Comparison of ENCODE assay signal across 1 cellular context in the genomic region with DNA sequence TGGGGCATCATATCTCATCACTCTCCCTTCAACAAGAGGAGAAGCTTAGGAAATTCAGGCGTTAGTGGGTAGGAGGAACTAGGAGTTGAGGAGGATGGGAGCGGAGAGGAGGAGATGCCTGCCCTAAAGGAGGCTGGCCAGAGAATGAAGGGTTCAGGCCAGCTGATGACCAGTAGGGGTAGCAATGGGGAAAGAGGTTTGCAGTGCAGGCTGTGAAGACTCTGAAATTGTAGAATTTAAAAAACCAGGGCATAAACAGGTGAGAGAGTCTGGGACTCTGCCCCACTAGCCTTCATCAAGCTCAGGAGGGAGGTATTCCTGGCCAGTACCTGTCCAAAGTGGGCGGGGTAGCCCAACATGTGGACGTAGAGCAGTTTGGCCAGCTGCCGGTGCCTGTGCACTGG.
TF ChIP-seq lines count a peak whose summit lies in the region.

No MANE protein-coding gene starts in this region.

TF ChIP-seq in WTC11, 78 proteins besides CTCF, POLR2A, EP300 and RAD21:
- TF ChIP-seq, protein P1, sequence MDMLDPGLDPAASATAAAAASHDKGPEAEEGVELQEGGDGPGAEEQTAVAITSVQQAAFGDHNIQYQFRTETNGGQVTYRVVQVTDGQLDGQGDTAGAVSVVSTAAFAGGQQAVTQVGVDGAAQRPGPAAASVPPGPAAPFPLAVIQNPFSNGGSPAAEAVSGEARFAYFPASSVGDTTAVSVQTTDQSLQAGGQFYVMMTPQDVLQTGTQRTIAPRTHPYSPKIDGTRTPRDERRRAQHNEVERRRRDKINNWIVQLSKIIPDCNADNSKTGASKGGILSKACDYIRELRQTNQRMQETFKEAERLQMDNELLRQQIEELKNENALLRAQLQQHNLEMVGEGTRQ (CRISPR knock-in tag; IDR thresholded peaks at IDR 0.05) = no peak
- TF ChIP-seq CREB1 (CRISPR knock-in tag; IDR thresholded peaks at IDR 0.05) = no peak
- TF ChIP-seq, protein P2, sequence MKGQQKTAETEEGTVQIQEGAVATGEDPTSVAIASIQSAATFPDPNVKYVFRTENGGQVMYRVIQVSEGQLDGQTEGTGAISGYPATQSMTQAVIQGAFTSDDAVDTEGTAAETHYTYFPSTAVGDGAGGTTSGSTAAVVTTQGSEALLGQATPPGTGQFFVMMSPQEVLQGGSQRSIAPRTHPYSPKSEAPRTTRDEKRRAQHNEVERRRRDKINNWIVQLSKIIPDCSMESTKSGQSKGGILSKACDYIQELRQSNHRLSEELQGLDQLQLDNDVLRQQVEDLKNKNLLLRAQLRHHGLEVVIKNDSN (CRISPR knock-in tag; IDR thresholded peaks at IDR 0.05) = no peak
- TF ChIP-seq NFE2L1 (CRISPR knock-in tag; IDR thresholded peaks at IDR 0.05) = no peak
- no peak for TF ChIP-seq SP1 (CRISPR knock-in tag; conservative IDR thresholded peaks at IDR 0.05)
- no peak for TF ChIP-seq RORB (CRISPR knock-in tag; IDR thresholded peaks at IDR 0.05)
- no peak for TF ChIP-seq MYBL2 (CRISPR knock-in tag; IDR thresholded peaks at IDR 0.05)
- no peak for TF ChIP-seq TP53 (CRISPR knock-in tag; IDR thresholded peaks at IDR 0.05)
- TF ChIP-seq, protein P3, sequence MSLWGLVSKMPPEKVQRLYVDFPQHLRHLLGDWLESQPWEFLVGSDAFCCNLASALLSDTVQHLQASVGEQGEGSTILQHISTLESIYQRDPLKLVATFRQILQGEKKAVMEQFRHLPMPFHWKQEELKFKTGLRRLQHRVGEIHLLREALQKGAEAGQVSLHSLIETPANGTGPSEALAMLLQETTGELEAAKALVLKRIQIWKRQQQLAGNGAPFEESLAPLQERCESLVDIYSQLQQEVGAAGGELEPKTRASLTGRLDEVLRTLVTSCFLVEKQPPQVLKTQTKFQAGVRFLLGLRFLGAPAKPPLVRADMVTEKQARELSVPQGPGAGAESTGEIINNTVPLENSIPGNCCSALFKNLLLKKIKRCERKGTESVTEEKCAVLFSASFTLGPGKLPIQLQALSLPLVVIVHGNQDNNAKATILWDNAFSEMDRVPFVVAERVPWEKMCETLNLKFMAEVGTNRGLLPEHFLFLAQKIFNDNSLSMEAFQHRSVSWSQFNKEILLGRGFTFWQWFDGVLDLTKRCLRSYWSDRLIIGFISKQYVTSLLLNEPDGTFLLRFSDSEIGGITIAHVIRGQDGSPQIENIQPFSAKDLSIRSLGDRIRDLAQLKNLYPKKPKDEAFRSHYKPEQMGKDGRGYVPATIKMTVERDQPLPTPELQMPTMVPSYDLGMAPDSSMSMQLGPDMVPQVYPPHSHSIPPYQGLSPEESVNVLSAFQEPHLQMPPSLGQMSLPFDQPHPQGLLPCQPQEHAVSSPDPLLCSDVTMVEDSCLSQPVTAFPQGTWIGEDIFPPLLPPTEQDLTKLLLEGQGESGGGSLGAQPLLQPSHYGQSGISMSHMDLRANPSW (CRISPR knock-in tag; conservative IDR thresholded peaks at IDR 0.05; ENCODE audit: low read depth) = no peak
- TF ChIP-seq, protein P4, sequence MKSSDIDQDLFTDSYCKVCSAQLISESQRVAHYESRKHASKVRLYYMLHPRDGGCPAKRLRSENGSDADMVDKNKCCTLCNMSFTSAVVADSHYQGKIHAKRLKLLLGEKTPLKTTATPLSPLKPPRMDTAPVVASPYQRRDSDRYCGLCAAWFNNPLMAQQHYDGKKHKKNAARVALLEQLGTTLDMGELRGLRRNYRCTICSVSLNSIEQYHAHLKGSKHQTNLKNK (CRISPR knock-in tag; IDR thresholded peaks at IDR 0.05) = no peak
- TF ChIP-seq NR2C2 (CRISPR knock-in tag; IDR thresholded peaks at IDR 0.05) = no peak
- no peak for TF ChIP-seq ZNF138 (CRISPR knock-in tag; conservative IDR thresholded peaks at IDR 0.05)
- TF ChIP-seq, protein P5, sequence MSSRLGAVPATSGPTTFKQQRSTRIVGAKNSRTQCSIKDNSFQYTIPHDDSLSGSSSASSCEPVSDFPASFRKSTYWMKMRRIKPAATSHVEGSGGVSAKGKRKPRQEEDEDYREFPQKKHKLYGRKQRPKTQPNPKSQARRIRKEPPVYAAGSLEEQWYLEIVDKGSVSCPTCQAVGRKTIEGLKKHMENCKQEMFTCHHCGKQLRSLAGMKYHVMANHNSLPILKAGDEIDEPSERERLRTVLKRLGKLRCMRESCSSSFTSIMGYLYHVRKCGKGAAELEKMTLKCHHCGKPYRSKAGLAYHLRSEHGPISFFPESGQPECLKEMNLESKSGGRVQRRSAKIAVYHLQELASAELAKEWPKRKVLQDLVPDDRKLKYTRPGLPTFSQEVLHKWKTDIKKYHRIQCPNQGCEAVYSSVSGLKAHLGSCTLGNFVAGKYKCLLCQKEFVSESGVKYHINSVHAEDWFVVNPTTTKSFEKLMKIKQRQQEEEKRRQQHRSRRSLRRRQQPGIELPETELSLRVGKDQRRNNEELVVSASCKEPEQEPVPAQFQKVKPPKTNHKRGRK (CRISPR knock-in tag; IDR thresholded peaks at IDR 0.05; ENCODE audit: borderline replicate concordance) = no peak
- TF ChIP-seq ZBTB21 (CRISPR knock-in tag; IDR thresholded peaks at IDR 0.05; ENCODE audit: borderline replicate concordance) = no peak
- TF ChIP-seq ZNF263 (CRISPR knock-in tag; IDR thresholded peaks at IDR 0.05; ENCODE audit: low read depth) = no peak
- TF ChIP-seq NR3C1 (CRISPR knock-in tag; conservative IDR thresholded peaks at IDR 0.05; ENCODE audit: low read depth) = no peak
- TF ChIP-seq, protein P6, sequence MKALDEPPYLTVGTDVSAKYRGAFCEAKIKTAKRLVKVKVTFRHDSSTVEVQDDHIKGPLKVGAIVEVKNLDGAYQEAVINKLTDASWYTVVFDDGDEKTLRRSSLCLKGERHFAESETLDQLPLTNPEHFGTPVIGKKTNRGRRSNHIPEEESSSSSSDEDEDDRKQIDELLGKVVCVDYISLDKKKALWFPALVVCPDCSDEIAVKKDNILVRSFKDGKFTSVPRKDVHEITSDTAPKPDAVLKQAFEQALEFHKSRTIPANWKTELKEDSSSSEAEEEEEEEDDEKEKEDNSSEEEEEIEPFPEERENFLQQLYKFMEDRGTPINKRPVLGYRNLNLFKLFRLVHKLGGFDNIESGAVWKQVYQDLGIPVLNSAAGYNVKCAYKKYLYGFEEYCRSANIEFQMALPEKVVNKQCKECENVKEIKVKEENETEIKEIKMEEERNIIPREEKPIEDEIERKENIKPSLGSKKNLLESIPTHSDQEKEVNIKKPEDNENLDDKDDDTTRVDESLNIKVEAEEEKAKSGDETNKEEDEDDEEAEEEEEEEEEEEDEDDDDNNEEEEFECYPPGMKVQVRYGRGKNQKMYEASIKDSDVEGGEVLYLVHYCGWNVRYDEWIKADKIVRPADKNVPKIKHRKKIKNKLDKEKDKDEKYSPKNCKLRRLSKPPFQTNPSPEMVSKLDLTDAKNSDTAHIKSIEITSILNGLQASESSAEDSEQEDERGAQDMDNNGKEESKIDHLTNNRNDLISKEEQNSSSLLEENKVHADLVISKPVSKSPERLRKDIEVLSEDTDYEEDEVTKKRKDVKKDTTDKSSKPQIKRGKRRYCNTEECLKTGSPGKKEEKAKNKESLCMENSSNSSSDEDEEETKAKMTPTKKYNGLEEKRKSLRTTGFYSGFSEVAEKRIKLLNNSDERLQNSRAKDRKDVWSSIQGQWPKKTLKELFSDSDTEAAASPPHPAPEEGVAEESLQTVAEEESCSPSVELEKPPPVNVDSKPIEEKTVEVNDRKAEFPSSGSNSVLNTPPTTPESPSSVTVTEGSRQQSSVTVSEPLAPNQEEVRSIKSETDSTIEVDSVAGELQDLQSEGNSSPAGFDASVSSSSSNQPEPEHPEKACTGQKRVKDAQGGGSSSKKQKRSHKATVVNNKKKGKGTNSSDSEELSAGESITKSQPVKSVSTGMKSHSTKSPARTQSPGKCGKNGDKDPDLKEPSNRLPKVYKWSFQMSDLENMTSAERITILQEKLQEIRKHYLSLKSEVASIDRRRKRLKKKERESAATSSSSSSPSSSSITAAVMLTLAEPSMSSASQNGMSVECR (CRISPR knock-in tag; IDR thresholded peaks at IDR 0.05; ENCODE audit: borderline replicate concordance) = no peak
- TF ChIP-seq, protein P7, sequence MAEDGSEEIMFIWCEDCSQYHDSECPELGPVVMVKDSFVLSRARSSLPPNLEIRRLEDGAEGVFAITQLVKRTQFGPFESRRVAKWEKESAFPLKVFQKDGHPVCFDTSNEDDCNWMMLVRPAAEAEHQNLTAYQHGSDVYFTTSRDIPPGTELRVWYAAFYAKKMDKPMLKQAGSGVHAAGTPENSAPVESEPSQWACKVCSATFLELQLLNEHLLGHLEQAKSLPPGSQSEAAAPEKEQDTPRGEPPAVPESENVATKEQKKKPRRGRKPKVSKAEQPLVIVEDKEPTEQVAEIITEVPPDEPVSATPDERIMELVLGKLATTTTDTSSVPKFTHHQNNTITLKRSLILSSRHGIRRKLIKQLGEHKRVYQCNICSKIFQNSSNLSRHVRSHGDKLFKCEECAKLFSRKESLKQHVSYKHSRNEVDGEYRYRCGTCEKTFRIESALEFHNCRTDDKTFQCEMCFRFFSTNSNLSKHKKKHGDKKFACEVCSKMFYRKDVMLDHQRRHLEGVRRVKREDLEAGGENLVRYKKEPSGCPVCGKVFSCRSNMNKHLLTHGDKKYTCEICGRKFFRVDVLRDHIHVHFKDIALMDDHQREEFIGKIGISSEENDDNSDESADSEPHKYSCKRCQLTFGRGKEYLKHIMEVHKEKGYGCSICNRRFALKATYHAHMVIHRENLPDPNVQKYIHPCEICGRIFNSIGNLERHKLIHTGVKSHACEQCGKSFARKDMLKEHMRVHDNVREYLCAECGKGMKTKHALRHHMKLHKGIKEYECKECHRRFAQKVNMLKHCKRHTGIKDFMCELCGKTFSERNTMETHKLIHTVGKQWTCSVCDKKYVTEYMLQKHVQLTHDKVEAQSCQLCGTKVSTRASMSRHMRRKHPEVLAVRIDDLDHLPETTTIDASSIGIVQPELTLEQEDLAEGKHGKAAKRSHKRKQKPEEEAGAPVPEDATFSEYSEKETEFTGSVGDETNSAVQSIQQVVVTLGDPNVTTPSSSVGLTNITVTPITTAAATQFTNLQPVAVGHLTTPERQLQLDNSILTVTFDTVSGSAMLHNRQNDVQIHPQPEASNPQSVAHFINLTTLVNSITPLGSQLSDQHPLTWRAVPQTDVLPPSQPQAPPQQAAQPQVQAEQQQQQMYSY (CRISPR knock-in tag; IDR thresholded peaks at IDR 0.05) = no peak
TF ChIP-seq in WTC11: peak in this region for 0.
